In the genomic region with DNA sequence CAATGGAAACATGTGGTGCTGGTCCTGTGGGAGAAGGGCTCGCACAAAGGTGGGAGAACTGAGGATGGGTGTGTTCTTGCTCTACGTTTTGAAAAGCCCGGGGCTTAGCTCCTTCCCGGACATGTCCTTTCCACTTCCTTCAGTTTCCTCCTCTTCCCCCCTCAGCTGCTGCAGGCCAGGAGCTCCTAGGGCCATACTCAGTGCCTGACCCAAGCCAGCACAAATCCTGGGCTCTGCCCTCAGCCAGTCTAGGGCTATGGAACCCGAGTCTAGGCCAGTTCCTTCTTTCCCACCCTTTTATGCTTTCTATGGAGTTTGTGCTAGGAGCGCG, we compare ENCODE assay signal across 12 cellular contexts. TPM values are rescaled to one million over a fixed set of nuclear protein-coding genes. Genes with fewer than 3 reads are reported as not detected.
A peak's percentile ranks its signal among the peaks of the same experiment; 100 is the strongest.
DNase-seq lines count a peak whose midpoint lies in the region; ATAC-seq and TF ChIP-seq lines count a peak whose summit lies in the region.
"Had no signal": no experiment of that assay in that cellular context is flagged by ENCODE, and none has a peak within 500 bp of the region (broad histone marks: within the 10 kb centered on the region; RNA-seq: fewer than 3 reads in every experiment).

No MANE protein-coding gene starts in this region.

- WGBS in prostate gland = 49% methylated on average over 7 of the region's 7 CpGs

- H3K79me2 ChIP-seq in MM.1S (ENCODE audit: low read length) = no peaks in the 10 kb centered on the region

- H3K4me1 ChIP-seq in ES-I3 (ENCODE audit: insufficient read depth, low read length) (no peaks in the 10 kb centered on the region; the same call in 1 of the 2 replicates), prostate gland (replicated peaks) (peaks cover 8% of the 10 kb centered on the region), MM.1S (ENCODE audit: low read length) (no peaks in the 10 kb centered on the region)

- H3K4me1 Mint-ChIP-seq in activated CD8-positive, alpha-beta T cell treated with anti-CD3 and anti-CD28 coated beads, Interleukin-2, amount 10 ng/mL, durations not matched to agents 7 days and 5 days (ENCODE audit: low read depth) = peaks cover 26% of the 10 kb centered on the region
- H3K4me1 Mint-ChIP-seq in glutamatergic neuron (ENCODE audit: low read depth, unreplicated experiment) = peaks cover 6% of the 10 kb centered on the region

- H3K27ac ChIP-seq in prostate gland = peak overlapping the region in 1 of 2 donors; percentile 69
- H3K27ac ChIP-seq in MM.1S (ENCODE audit: low read length) = no peak overlapping the region

- no peak for TF ChIP-seq CTCF in glutamatergic neuron (IDR thresholded peaks at IDR 0.05; ENCODE audit: partially characterized antibody, unreplicated experiment)
- TF ChIP-seq CTCF in prostate gland (IDR thresholded peaks at IDR 0.05) = no peak
- TF ChIP-seq CTCF in MM.1S (IDR thresholded peaks at IDR 0.05; ENCODE audit: low read length) = no peak

- H3K27me3 ChIP-seq in prostate gland (replicated peaks; ENCODE audit: insufficient read depth) = peaks cover 6% of the 10 kb centered on the region
- H3K27me3 ChIP-seq in MM.1S (replicated peaks; ENCODE audit: insufficient read depth, low read length) = no peaks in the 10 kb centered on the region; the same call in 1 of the 2 replicates

- no peaks in the 10 kb centered on the region for H3K9me3 ChIP-seq in ES-I3 (ENCODE audit: control insufficient read depth, insufficient read depth, low read length)
- H3K9me3 ChIP-seq in prostate gland = no peaks in the 10 kb centered on the region
- no peaks in the 10 kb centered on the region for H3K9me3 ChIP-seq in MM.1S (replicated peaks; ENCODE audit: insufficient read depth, low read length)

- no peak overlapping the region for H3K4me2 ChIP-seq in MM.1S (ENCODE audit: low read depth, low read length)

- no peaks in the 10 kb centered on the region for H3K36me3 ChIP-seq in ES-I3 (ENCODE audit: insufficient read depth, low read length)
- no peaks in the 10 kb centered on the region for H3K36me3 ChIP-seq in prostate gland
- no peaks in the 10 kb centered on the region for H3K36me3 ChIP-seq in MM.1S (replicated peaks; ENCODE audit: insufficient read depth, low read length)

- H3K4me3 ChIP-seq in prostate gland (peak overlapping the region; percentile 36 to 38), MM.1S (ENCODE audit: low read length) (no peak overlapping the region)

- CTCF ChIA-PET in activated CD8-positive, alpha-beta T cell treated with anti-CD3 and anti-CD28 coated beads, Interleukin-2, amount 10 ng/mL, durations not matched to agents 7 days and 5 days (lab: Charles Lee) = no interaction called here

- H3K9me3 Mint-ChIP-seq in activated CD8-positive, alpha-beta T cell treated with anti-CD3 and anti-CD28 coated beads, Interleukin-2, amount 10 ng/mL, durations not matched to agents 7 days and 5 days (ENCODE audit: insufficient read depth) = no peaks in the 10 kb centered on the region
- peaks cover 17% of the 10 kb centered on the region for H3K9me3 Mint-ChIP-seq in glutamatergic neuron (ENCODE audit: unreplicated experiment)

- peak overlapping the region; percentile 28 for H3K4me3 Mint-ChIP-seq in activated CD8-positive, alpha-beta T cell treated with anti-CD3 and anti-CD28 coated beads, Interleukin-2, amount 10 ng/mL, durations not matched to agents 7 days and 5 days
- H3K4me3 Mint-ChIP-seq in glutamatergic neuron (ENCODE audit: unreplicated experiment) = peak overlapping the region; percentile 74

- H2AFZ ChIP-seq in MM.1S (ENCODE audit: low read length) = no peak overlapping the region

- H3K27me3 Mint-ChIP-seq in activated CD8-positive, alpha-beta T cell treated with anti-CD3 and anti-CD28 coated beads, Interleukin-2, amount 10 ng/mL, durations not matched to agents 7 days and 5 days (ENCODE audit: low read depth) = peaks cover 83% of the 10 kb centered on the region
- H3K27me3 Mint-ChIP-seq in glutamatergic neuron (ENCODE audit: unreplicated experiment) = peaks cover 43% of the 10 kb centered on the region

- H3F3A ChIP-seq in MM.1S (ENCODE audit: insufficient read depth, low read length) = no peaks in the 10 kb centered on the region

- H3K9ac ChIP-seq in ES-I3 (ENCODE audit: low read depth, low read length) (peak overlapping the region; percentile 62; the same call in 1 of the 2 replicates), MM.1S (ENCODE audit: low read length) (no peak overlapping the region)

- POLR2A ChIA-PET in activated CD8-positive, alpha-beta T cell treated with anti-CD3 and anti-CD28 coated beads, Interleukin-2, amount 10 ng/mL, durations not matched to agents 7 days and 5 days (lab: Charles Lee) = no interaction called here

- no peak for DNase-seq in activated CD8-positive, alpha-beta T cell treated with anti-CD3 and anti-CD28 coated beads, Interleukin-2, amount 10 ng/mL, durations not matched to agents 7 days and 5 days
- DNase-seq in glutamatergic neuron = no peak
- DNase-seq in prostate gland (ENCODE audit: low spot score) = no peak
- DNase-seq in SHP77 treated with DMSO at 0.1 percent for 48 hours (lab: John Stamatoyannopoulos, UW) = no peak
- no peak for DNase-seq in MM.1S
- DNase-seq in hippocampal formation (lab: John Stamatoyannopoulos, UW) = no peak
- DNase-seq in NCI-H146 (lab: John Stamatoyannopoulos, UW) = no peak
- DNase-seq: activated effector memory CD4-positive, alpha-beta T cell treated with anti-CD3 and anti-CD28 coated beads, Interleukin-2, amount 50 U/mL, for 16 hours; DND-41; head of caudate nucleus had no signal

- no peaks in the 10 kb centered on the region for H3K36me3 Mint-ChIP-seq in activated CD8-positive, alpha-beta T cell treated with anti-CD3 and anti-CD28 coated beads, Interleukin-2, amount 10 ng/mL, durations not matched to agents 7 days and 5 days (ENCODE audit: low read depth)
- H3K36me3 Mint-ChIP-seq in glutamatergic neuron (ENCODE audit: unreplicated experiment) = peaks cover 8% of the 10 kb centered on the region

- no peaks in the 10 kb centered on the region for H3K9me2 ChIP-seq in MM.1S (replicated peaks; ENCODE audit: insufficient read depth, low read length)

- H4K20me1 ChIP-seq in MM.1S (ENCODE audit: insufficient read depth, low read length) = no peaks in the 10 kb centered on the region

- no peak for TF ChIP-seq POLR2A in prostate gland (IDR thresholded peaks at IDR 0.05)

- ATAC-seq in activated CD8-positive, alpha-beta T cell treated with anti-CD3 and anti-CD28 coated beads, Interleukin-2, amount 10 ng/mL, durations not matched to agents 7 days and 5 days = no peak

- intact Hi-C loops in prostate gland (cut with DNase I) = loop anchor here (10.0 kb wide), 1 partner anchor 254 kb away; no protein-coding TSS in a partner anchor

- no peak overlapping the region for H3K27ac Mint-ChIP-seq in activated CD8-positive, alpha-beta T cell treated with anti-CD3 and anti-CD28 coated beads, Interleukin-2, amount 10 ng/mL, durations not matched to agents 7 days and 5 days
- H3K27ac Mint-ChIP-seq in glutamatergic neuron (ENCODE audit: unreplicated experiment) = no peak overlapping the region

RNA-seq across cellular contexts. Expression of a gene that starts 1.4 kb away (rescaled TPM):
- not detected for total RNA-seq in activated CD8-positive, alpha-beta T cell treated with anti-CD3 and anti-CD28 coated beads, Interleukin-2, amount 10 ng/mL, durations not matched to agents 7 days and 5 days
- total RNA-seq in glutamatergic neuron (ENCODE audit: unreplicated experiment) (0.56 TPM), prostate gland (1 to 10 TPM; 1.8 to 5.1 TPM)
- total RNA-seq: SK-MEL-5 had no signal
